In the genomic region with DNA sequence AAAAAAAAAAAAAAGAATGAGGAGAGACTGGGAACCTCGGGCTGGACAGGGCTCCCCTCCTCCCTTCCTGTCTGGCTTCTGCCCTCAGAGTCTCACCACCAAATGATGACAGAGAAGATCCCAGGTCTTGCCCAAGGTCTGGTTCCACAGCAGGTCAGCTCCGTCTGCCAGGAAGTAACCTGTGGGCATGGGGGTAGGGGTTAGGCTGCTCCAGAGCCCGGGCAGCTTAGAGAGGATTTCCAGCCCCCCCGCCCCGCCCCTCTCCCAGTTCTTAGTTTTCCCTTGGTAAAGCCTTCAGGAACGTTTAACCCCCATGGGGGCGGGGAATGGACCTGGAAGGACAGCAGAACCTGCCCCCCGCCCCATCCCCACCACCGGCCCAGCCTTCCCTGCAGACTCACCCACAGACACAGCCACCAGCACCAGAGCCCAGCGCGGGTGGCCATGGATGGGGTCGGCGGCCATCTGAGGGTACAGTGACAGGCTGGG, we compare ENCODE assay signal across 1 cellular context.
TF ChIP-seq lines count a peak whose summit lies in the region.

No MANE protein-coding gene starts in this region.

TF ChIP-seq in H1, 55 proteins besides CTCF, POLR2A, EP300 and RAD21:
- TF ChIP-seq CTBP2 (IDR thresholded peaks at IDR 0.05; ENCODE audit: borderline replicate concordance, insufficient read depth, insufficient read length, low read length) (no peak), TBP (IDR thresholded peaks at IDR 0.05; ENCODE audit: low read depth, low read length) (no peak), SP1 (IDR thresholded peaks at IDR 0.05; ENCODE audit: low read depth, low read length) (no peak), KDM5A (IDR thresholded peaks at IDR 0.05; ENCODE audit: low read length) (no peak), SUZ12 (IDR thresholded peaks at IDR 0.05; ENCODE audit: low read length) (no peak), EGR1 (IDR thresholded peaks at IDR 0.05; ENCODE audit: borderline replicate concordance, low read depth, low read length) (no peak), MAFK (IDR thresholded peaks at IDR 0.05; ENCODE audit: low read depth, low read length) (no peak)
